ENCODE assay signal across 18 cellular contexts in the genomic region with DNA sequence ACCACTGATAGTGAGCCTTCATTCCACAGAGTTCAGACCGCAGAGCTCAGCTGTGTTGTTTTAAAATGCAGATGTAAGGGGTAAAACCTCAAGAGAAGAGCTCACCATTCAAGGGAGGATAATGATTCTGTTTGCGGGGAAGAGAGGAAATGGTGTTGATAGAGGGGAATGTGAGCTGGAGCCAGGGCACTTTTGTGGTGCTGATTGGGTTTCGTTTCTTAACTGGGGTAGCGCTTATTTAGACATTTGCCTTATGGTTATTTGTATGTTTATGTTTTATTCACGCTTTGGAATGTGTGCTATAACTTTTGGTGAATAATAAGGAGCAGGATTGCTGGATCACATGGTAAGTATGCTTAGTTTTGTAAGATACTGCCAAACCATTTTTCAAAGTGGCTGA. TPM values are rescaled to one million over a fixed set of nuclear protein-coding genes. Genes with fewer than 3 reads are reported as not detected.
A peak's percentile ranks its signal among the peaks of the same experiment; 100 is the strongest.
DNase-seq lines count a peak whose midpoint lies in the region; ATAC-seq and TF ChIP-seq lines count a peak whose summit lies in the region.
"Had no signal": no experiment of that assay in that cellular context is flagged by ENCODE, and none has a peak within 500 bp of the region (broad histone marks: within the 10 kb centered on the region; RNA-seq: fewer than 3 reads in every experiment).

No MANE protein-coding gene starts in this region.

- H3K79me1 ChIP-seq in mesendoderm (ENCODE audit: low read length), result no peaks in the 10 kb centered on the region

- no peak overlapping the region for H2BK5ac ChIP-seq in mesendoderm (ENCODE audit: low read length)

- H3K4me3 Mint-ChIP-seq in GM23338 (peak overlapping the region; percentile 7; the same call in 1 of the 3 replicates), WTC11 (peak overlapping the region; percentile 4)

- CTCF ChIA-PET in WTC11 (lab: Charles Lee), result interaction anchor here (0.5 to 2.1 kb wide), 10 partner anchors 10 to 151 kb away, joined by 3 to 7 read pairs (median 3); a partner anchor contains a TSS

- WGBS in mesendoderm (ENCODE audit: extremely low coverage, insufficient coverage, low lambda C conversion rate), result no CpG with 5 or more reads among the region's 5 CpGs

- H3K4me1 ChIP-seq in GM23338 (ENCODE audit: insufficient read depth) (peaks cover 30% of the 10 kb centered on the region), mesendoderm (ENCODE audit: control insufficient read depth, low read depth, low read length) (no peaks in the 10 kb centered on the region)
- H3K4me1 ChIP-seq: Peyer's patch had no signal

- H3K9ac ChIP-seq in mesendoderm (ENCODE audit: low read length), result no peak overlapping the region
- H3K9ac ChIP-seq: BLaER1 treated with 17β-estradiol and CSF1 and Interleukin-3, amounts not matched to agents 10 nM and 100 nM; KMS-11 had no signal

- H3K4me1 Mint-ChIP-seq in GM23338, result peaks cover 45% of the 10 kb centered on the region
- peaks cover 45% of the 10 kb centered on the region for H3K4me1 Mint-ChIP-seq in WTC11

- H4K20me1 ChIP-seq in GM23338 (replicated peaks; ENCODE audit: insufficient read depth), result no peaks in the 10 kb centered on the region

- H3K27ac ChIP-seq in GM23338 (ENCODE audit: low read depth) (peak overlapping the region; percentile 70), mesendoderm (ENCODE audit: low read depth, low read length) (no peak overlapping the region), caudate nucleus (ENCODE audit: low read depth, low read length) (no peak overlapping the region)
- H3K27ac ChIP-seq: BLaER1 treated with 17β-estradiol and CSF1 and Interleukin-3, amounts not matched to agents 10 nM and 100 nM; KMS-11; Peyer's patch had no signal

- no peak overlapping the region for H3K4ac ChIP-seq in mesendoderm (ENCODE audit: low read depth, low read length)

- no peak overlapping the region for H4K8ac ChIP-seq in mesendoderm (ENCODE audit: low read depth, low read length)

- no peaks in the 10 kb centered on the region for H3K27me3 ChIP-seq in GM23338 (ENCODE audit: insufficient read depth)
- no peaks in the 10 kb centered on the region for H3K27me3 ChIP-seq in mesendoderm (ENCODE audit: insufficient read depth, low read length, poor library complexity)
- H3K27me3 ChIP-seq: BLaER1 treated with 17β-estradiol and CSF1 and Interleukin-3, amounts not matched to agents 10 nM and 100 nM; MG63; Peyer's patch had no signal

- TF ChIP-seq CTCF in GM23338 (conservative IDR thresholded peaks at IDR 0.05; ENCODE audit: low read depth in 2 of 2) (no peak), WTC11 (IDR thresholded peaks at IDR 0.05) (no peak), fibroblast of pulmonary artery (IDR thresholded peaks at IDR 0.05; ENCODE audit: low read length, missing control alignments) (no peak)

- H3K27ac Mint-ChIP-seq in GM23338 (peak overlapping the region; percentile 80), WTC11 (peak overlapping the region; percentile 97)

- no peak overlapping the region for H2AK5ac ChIP-seq in mesendoderm (ENCODE audit: low read length)

- peak overlapping the region; percentile 37; the same call in 1 of the 2 replicates for H3K4me2 ChIP-seq in GM23338
- no peak overlapping the region for H3K4me2 ChIP-seq in mesendoderm (ENCODE audit: low read length)
- H3K4me2 ChIP-seq: BLaER1 treated with 17β-estradiol and CSF1 and Interleukin-3, amounts not matched to agents 10 nM and 100 nM; KMS-11 had no signal

- H3K56ac ChIP-seq in mesendoderm (ENCODE audit: low read length), result peak overlapping the region; percentile 7

- H3K4me3 ChIP-seq in GM23338, result no peak overlapping the region
- H3K4me3 ChIP-seq in fibroblast of pulmonary artery (replicated peaks; ENCODE audit: low read depth, low read length), result no peak overlapping the region
- H3K4me3 ChIP-seq in mesendoderm (ENCODE audit: low read length), result no peak overlapping the region
- H3K4me3 ChIP-seq: BLaER1 treated with 17β-estradiol and CSF1 and Interleukin-3, amounts not matched to agents 10 nM and 100 nM; MG63; Peyer's patch had no signal

- H2BK120ac ChIP-seq in mesendoderm (ENCODE audit: low read depth, low read length), result no peak overlapping the region

- H3K9me2 ChIP-seq in GM23338 (ENCODE audit: insufficient read depth), result no peaks in the 10 kb centered on the region

- DNase-seq in GM23338 (ENCODE audit: low spot score) (peak; percentile 66), WTC11 (ENCODE audit: low spot score) (no peak), fibroblast of pulmonary artery (ENCODE audit: low read depth) (peak; percentile 3), mesendoderm (no peak), caudate nucleus (lab: John Stamatoyannopoulos, UW) (no peak), islet precursor cell (no peak)
- DNase-seq: ACHN, DMS153, MG63, NCI-H1105, NCI-H187 treated with DMSO at 0.1 percent for 48 hours, NCI-H510A, NCI-H82, Peyer's patch, SHP77 treated with DMSO at 0.1 percent for 48 hours had no signal

- POLR2A ChIA-PET in WTC11 (lab: Charles Lee), result interaction anchor here (0.5 to 1.1 kb wide), 3 partner anchors 20 to 257 kb away, joined by 3 to 4 read pairs (median 4); no protein-coding TSS in a partner anchor

- H3K36me3 Mint-ChIP-seq in GM23338 (ENCODE audit: low read depth), result peaks cover 7% of the 10 kb centered on the region; the same call in 1 of the 3 replicates
- no peaks in the 10 kb centered on the region; the same call in 1 of the 2 replicates for H3K36me3 Mint-ChIP-seq in WTC11

- H2AFZ ChIP-seq in GM23338, result no peak overlapping the region

- ATAC-seq in GM23338 (peak; percentile 88), WTC11 (peak; percentile 79), GM19324 (IDR thresholded peaks at IDR 0.05; ENCODE audit: low FRiP score, unreplicated experiment) (no peak)

- H4K5ac ChIP-seq in mesendoderm (ENCODE audit: low read length), result no peak overlapping the region

- no peak overlapping the region for H2BK15ac ChIP-seq in mesendoderm (replicated peaks; ENCODE audit: low read depth)

- no peaks in the 10 kb centered on the region; the same call in 1 of the 2 replicates for H3K36me3 ChIP-seq in GM23338 (ENCODE audit: insufficient read depth)
- H3K36me3 ChIP-seq in mesendoderm (ENCODE audit: control insufficient read depth, insufficient read depth, low read length), result no peaks in the 10 kb centered on the region
- H3K36me3 ChIP-seq: MG63, Peyer's patch had no signal

- H3K23ac ChIP-seq in mesendoderm (ENCODE audit: low read length), result no peak overlapping the region

- no peaks in the 10 kb centered on the region; the same call in 1 of the 2 replicates for H3K79me2 ChIP-seq in GM23338 (replicated peaks; ENCODE audit: insufficient read depth)
- H3K79me2 ChIP-seq in mesendoderm (ENCODE audit: control insufficient read depth, insufficient read depth, low read length), result no peaks in the 10 kb centered on the region

- H3K9me3 Mint-ChIP-seq in GM23338 (no peaks in the 10 kb centered on the region), WTC11 (no peaks in the 10 kb centered on the region)

- H3F3A ChIP-seq in GM23338 (replicated peaks; ENCODE audit: low read depth), result peaks cover 15% of the 10 kb centered on the region; the same call in 1 of the 2 replicates

- no peak overlapping the region for H3K18ac ChIP-seq in mesendoderm (ENCODE audit: low read length)

- H3K27me3 Mint-ChIP-seq in GM23338 (ENCODE audit: insufficient read depth, low read depth, poor library complexity), result peaks cover 3% of the 10 kb centered on the region
- no peaks in the 10 kb centered on the region for H3K27me3 Mint-ChIP-seq in WTC11 (ENCODE audit: low read depth)

TF ChIP-seq in GM23338, 12 proteins besides CTCF, POLR2A, EP300 and RAD21 (continues in another document):
- TF ChIP-seq ZNF114 (CRISPR knock-in tag; IDR thresholded peaks at IDR 0.05), result no peak
- TF ChIP-seq EZH2phosphoT487 (IDR thresholded peaks at IDR 0.05; ENCODE audit: unreplicated experiment), result no peak
- TF ChIP-seq, protein P1, sequence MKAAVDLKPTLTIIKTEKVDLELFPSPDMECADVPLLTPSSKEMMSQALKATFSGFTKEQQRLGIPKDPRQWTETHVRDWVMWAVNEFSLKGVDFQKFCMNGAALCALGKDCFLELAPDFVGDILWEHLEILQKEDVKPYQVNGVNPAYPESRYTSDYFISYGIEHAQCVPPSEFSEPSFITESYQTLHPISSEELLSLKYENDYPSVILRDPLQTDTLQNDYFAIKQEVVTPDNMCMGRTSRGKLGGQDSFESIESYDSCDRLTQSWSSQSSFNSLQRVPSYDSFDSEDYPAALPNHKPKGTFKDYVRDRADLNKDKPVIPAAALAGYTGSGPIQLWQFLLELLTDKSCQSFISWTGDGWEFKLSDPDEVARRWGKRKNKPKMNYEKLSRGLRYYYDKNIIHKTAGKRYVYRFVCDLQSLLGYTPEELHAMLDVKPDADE (IDR thresholded peaks at IDR 0.05), result no peak
- no peak for TF ChIP-seq CREB1 (CRISPR knock-in tag; IDR thresholded peaks at IDR 0.05; ENCODE audit: low read depth)
- TF ChIP-seq EZH2 (IDR thresholded peaks at IDR 0.05; ENCODE audit: low read depth, unreplicated experiment), result no peak
- no peak for TF ChIP-seq STAT1 (IDR thresholded peaks at IDR 0.05; ENCODE audit: unreplicated experiment)

TF ChIP-seq in WTC11, 78 proteins besides CTCF, POLR2A, EP300 and RAD21:
- no peak for TF ChIP-seq SMAD3 (CRISPR knock-in tag; IDR thresholded peaks at IDR 0.05; ENCODE audit: borderline replicate concordance)

RNA-seq across cellular contexts. Expression of a gene that starts 42.5 kb away (rescaled TPM):
- 48.6 and 76.4 TPM in 2 replicates for total RNA-seq in GM23338 (2014; rRNA removed; shearing (Covaris generic))
- polyA plus RNA-seq in GM23338 (2016; fragmentation: Nextera tagmentation; extraction: Ambion mirVana), result 45.8 and 50.4 TPM in 2 replicates
- total RNA-seq in WTC11 (2021), result 37.1 to 45.6 TPM (median 40.3 TPM) in 3 replicates
- polyA plus RNA-seq in mesendoderm (2013, experiment 1 of 2), result 17.7 TPM
- 18.7 TPM for polyA plus RNA-seq in mesendoderm (2013, experiment 2 of 2)

RNA-seq across cellular contexts. Expression of a gene that starts 52.2 kb away (rescaled TPM):
- total RNA-seq in GM23338 (2014; rRNA removed; shearing (Covaris generic)), result 0.17 TPM in 1 of 2 replicates, not detected in the other
- 0.55 and 0.78 TPM in 2 replicates for polyA plus RNA-seq in GM23338 (2016; fragmentation: Nextera tagmentation; extraction: Ambion mirVana)
- 0.07 to 0.22 TPM in 2 of 3 replicates, not detected in the other for total RNA-seq in WTC11 (2021)
- polyA plus RNA-seq in mesendoderm (2013, experiment 1 of 2), result not detected
- 0.01 TPM for polyA plus RNA-seq in mesendoderm (2013, experiment 2 of 2)

Comparison
In these comparisons a context has a peak if more than half of its experiments do, and no peak if none do; other contexts are left out.
1. DNase-seq: peak in GM23338 (single experiment) and fibroblast of pulmonary artery (single experiment); none in WTC11 (single experiment), mesendoderm (single experiment), caudate nucleus (0 of 61) and islet precursor cell (single experiment).